In genomic region chr16:87319011-87319410, GRCh38 we compare ENCODE assay signal across 13 cellular contexts. TPM values are rescaled to one million over a fixed set of nuclear protein-coding genes. Genes with fewer than 3 reads are reported as not detected.
DNase-seq lines count a peak whose midpoint lies in the region; ATAC-seq and TF ChIP-seq lines count a peak whose summit lies in the region.
"Had no signal": no experiment of that assay in that cellular context is flagged by ENCODE, and none has a peak within 500 bp of the region (broad histone marks: within the 10 kb centered on the region; RNA-seq: fewer than 3 reads in every experiment).

No MANE protein-coding gene starts in this region.

- H3K27ac Mint-ChIP-seq in activated CD4-positive, alpha-beta T cell treated with anti-CD3 and anti-CD28 coated beads for 36 hours = peak overlapping the region; percentile 95
- H3K27ac Mint-ChIP-seq in activated naive CD8-positive, alpha-beta T cell treated with anti-CD3 and anti-CD28 coated beads, Interleukin-2, amount 50 U/mL, for 24 hours = peak overlapping the region; percentile 99
- no peak overlapping the region for H3K27ac Mint-ChIP-seq in neural crest cell (ENCODE audit: unreplicated experiment)

- H3K9me3 ChIP-seq in KOPT-K1 (ENCODE audit: insufficient read depth, low read length, poor library complexity, severe bottlenecking) = no peaks in the 10 kb centered on the region
- H3K9me3 ChIP-seq: upper lobe of left lung had no signal

- H3K36me3 Mint-ChIP-seq in activated CD4-positive, alpha-beta T cell treated with anti-CD3 and anti-CD28 coated beads for 36 hours (ENCODE audit: low read depth) = peaks cover 18% of the 10 kb centered on the region
- peaks cover 16% of the 10 kb centered on the region for H3K36me3 Mint-ChIP-seq in activated naive CD8-positive, alpha-beta T cell treated with anti-CD3 and anti-CD28 coated beads, Interleukin-2, amount 50 U/mL, for 24 hours (ENCODE audit: low read depth)
- no peaks in the 10 kb centered on the region for H3K36me3 Mint-ChIP-seq in neural crest cell (ENCODE audit: low read depth)

- intact Hi-C loops in activated CD4-positive, alpha-beta T cell treated with anti-CD3 and anti-CD28 coated beads for 36 hours (cut with DNase I, micrococcal nuclease) = loop anchor here in 1 of 2 experiments (5.0 kb wide), 1 partner anchor 173 kb away; the partner anchor contains the start of gene ZCCHC14

- POLR2A ChIA-PET in activated CD4-positive, alpha-beta T cell treated with anti-CD3 and anti-CD28 coated beads for 36 hours (lab: Charles Lee) = no interaction called here

- peak overlapping the region; percentile 97 for H3K4me3 Mint-ChIP-seq in activated CD4-positive, alpha-beta T cell treated with anti-CD3 and anti-CD28 coated beads for 36 hours
- peak overlapping the region; percentile 89 for H3K4me3 Mint-ChIP-seq in activated naive CD8-positive, alpha-beta T cell treated with anti-CD3 and anti-CD28 coated beads, Interleukin-2, amount 50 U/mL, for 24 hours
- peak overlapping the region; percentile 96 for H3K4me3 Mint-ChIP-seq in neural crest cell

- CTCF ChIA-PET in activated CD4-positive, alpha-beta T cell treated with anti-CD3 and anti-CD28 coated beads for 36 hours (lab: Charles Lee) = interaction anchor here (1.0 to 1.1 kb wide), 2 partner anchors 12 to 75 kb away, joined by 3 read pairs; no protein-coding TSS in a partner anchor

- H3K27me3 Mint-ChIP-seq in activated CD4-positive, alpha-beta T cell treated with anti-CD3 and anti-CD28 coated beads for 36 hours = no peaks in the 10 kb centered on the region
- H3K27me3 Mint-ChIP-seq in activated naive CD8-positive, alpha-beta T cell treated with anti-CD3 and anti-CD28 coated beads, Interleukin-2, amount 50 U/mL, for 24 hours = no peaks in the 10 kb centered on the region
- H3K27me3 Mint-ChIP-seq in neural crest cell (ENCODE audit: low read depth) = no peaks in the 10 kb centered on the region

- peaks cover 11% of the 10 kb centered on the region for H3K4me1 Mint-ChIP-seq in activated CD4-positive, alpha-beta T cell treated with anti-CD3 and anti-CD28 coated beads for 36 hours
- peaks cover 16% of the 10 kb centered on the region for H3K4me1 Mint-ChIP-seq in activated naive CD8-positive, alpha-beta T cell treated with anti-CD3 and anti-CD28 coated beads, Interleukin-2, amount 50 U/mL, for 24 hours
- peaks cover 14% of the 10 kb centered on the region for H3K4me1 Mint-ChIP-seq in neural crest cell

- no peaks in the 10 kb centered on the region for H3K9me3 Mint-ChIP-seq in activated CD4-positive, alpha-beta T cell treated with anti-CD3 and anti-CD28 coated beads for 36 hours (ENCODE audit: low read depth)
- H3K9me3 Mint-ChIP-seq in activated naive CD8-positive, alpha-beta T cell treated with anti-CD3 and anti-CD28 coated beads, Interleukin-2, amount 50 U/mL, for 24 hours = no peaks in the 10 kb centered on the region
- H3K9me3 Mint-ChIP-seq in neural crest cell = no peaks in the 10 kb centered on the region

- ATAC-seq in activated CD4-positive, alpha-beta T cell treated with anti-CD3 and anti-CD28 coated beads for 36 hours = no peak
- ATAC-seq in activated naive CD8-positive, alpha-beta T cell treated with anti-CD3 and anti-CD28 coated beads, Interleukin-2, amount 50 U/mL, for 24 hours = no peak
- no peak for ATAC-seq in HG02852 (IDR thresholded peaks at IDR 0.05; ENCODE audit: unreplicated experiment)
- ATAC-seq: activated CD4-positive, CD25-positive, alpha-beta regulatory T cell treated with anti-CD3 and anti-CD28 coated beads, Interleukin-2, amount 50 U/mL, for 24 hours had no signal

- no peak for DNase-seq in activated CD4-positive, alpha-beta T cell treated with anti-CD3 and anti-CD28 coated beads for 36 hours
- no peak for DNase-seq in activated CD4-positive, alpha-beta T cell treated with anti-CD3 and anti-CD28 coated beads for 48 hours
- DNase-seq in activated naive CD8-positive, alpha-beta T cell treated with anti-CD3 and anti-CD28 coated beads, Interleukin-2, amount 50 U/mL, for 24 hours = no peak
- no peak for DNase-seq in neural crest cell (ENCODE audit: low read depth, low spot score)
- DNase-seq in hypothalamus (lab: John Stamatoyannopoulos, UW) = no peak
- DNase-seq in DMS114 treated with DMSO at 0.1 percent for 48 hours (lab: John Stamatoyannopoulos, UW; ENCODE audit: unreplicated experiment) = no peak
- DNase-seq: ACHN, NCI-H1048, NCI-H510A, upper lobe of left lung had no signal

- peaks cover 21% of the 10 kb centered on the region for H3K36me3 ChIP-seq in KOPT-K1 (ENCODE audit: insufficient read depth, low read length)
- H3K36me3 ChIP-seq: upper lobe of left lung had no signal

- peak overlapping the region; percentile 92 for H3K27ac ChIP-seq in KOPT-K1 (ENCODE audit: low read depth, low read length, poor library complexity, severe bottlenecking)

- no peak for TF ChIP-seq CTCF in neural crest cell (conservative IDR thresholded peaks at IDR 0.05)

RNA-seq across cellular contexts. Expression of gene C16orf95, which starts 1.8 kb away (rescaled TPM):
- 10 to 100 TPM in 1 of 2 experiments, 1 to 10 TPM in 1; 5.6 to 12.8 TPM for total RNA-seq in activated CD4-positive, alpha-beta T cell treated with anti-CD3 and anti-CD28 coated beads for 36 hours
- total RNA-seq in neural crest cell = 6.8 and 8.8 TPM in 2 replicates
